In the genomic region with DNA sequence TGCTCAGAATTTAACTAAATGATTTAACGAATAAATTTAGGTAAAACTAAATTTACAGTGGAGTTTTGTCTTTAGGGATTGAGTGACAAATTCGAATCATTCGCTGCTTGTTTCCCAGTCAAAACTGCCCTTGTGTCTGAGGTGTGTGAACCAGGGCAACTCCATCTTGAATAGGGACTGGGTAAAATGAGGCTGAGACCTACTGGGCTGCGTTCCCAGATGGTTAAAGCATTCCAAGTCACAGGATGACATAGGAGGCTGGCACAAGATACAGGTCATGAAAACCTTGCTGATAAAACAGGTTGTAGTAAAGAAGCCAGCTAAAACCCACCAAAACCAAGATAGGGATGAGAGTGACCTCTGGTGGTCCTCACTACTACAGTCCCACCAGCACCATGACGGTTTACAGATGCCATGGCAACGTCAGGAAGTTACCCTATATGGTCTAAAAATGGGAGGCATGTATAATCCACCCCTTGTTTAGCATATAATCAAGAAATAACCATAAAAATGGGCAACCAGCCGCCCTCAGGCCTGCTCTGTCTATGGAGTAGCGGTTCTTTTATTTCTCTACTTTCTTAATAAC, we compare ENCODE assay signal across 12 cellular contexts. TPM values are rescaled to one million over a fixed set of nuclear protein-coding genes. Genes with fewer than 3 reads are reported as not detected.
DNase-seq lines count a peak whose midpoint lies in the region; ATAC-seq and TF ChIP-seq lines count a peak whose summit lies in the region.
"Had no signal": no experiment of that assay in that cellular context is flagged by ENCODE, and none has a peak within 500 bp of the region (broad histone marks: within the 10 kb centered on the region; RNA-seq: fewer than 3 reads in every experiment).

No MANE protein-coding gene starts in this region.

- no peak overlapping the region for H3K4me3 ChIP-seq in Karpas-422 (ENCODE audit: low read length)
- no peak overlapping the region for H3K4me3 ChIP-seq in tibial artery
- no peak overlapping the region for H3K4me3 ChIP-seq in testis
- H3K4me3 ChIP-seq: breast epithelium, suprapubic skin had no signal

- no peaks in the 10 kb centered on the region; the same call in 1 of the 2 replicates for H3K27me3 ChIP-seq in Karpas-422 (ENCODE audit: low read length)
- peaks cover 0 to 10% of the 10 kb centered on the region in 2 donors for H3K27me3 ChIP-seq in tibial artery
- no peaks in the 10 kb centered on the region for H3K27me3 ChIP-seq in testis
- H3K27me3 ChIP-seq: breast epithelium had no signal

- intact Hi-C loops in tibial artery (cut with DNase I; ENCODE audit: low total_unique reads) (no loop called here), testis (cut with DNase I; ENCODE audit: low total_unique reads) (no loop called here)

- TF ChIP-seq CTCF in brain (conservative IDR thresholded peaks at IDR 0.05) (peak; percentile 47 to 72), progenitor cell of endocrine pancreas (IDR thresholded peaks at IDR 0.05; ENCODE audit: unreplicated experiment) (peak; percentile 42), tibial artery (IDR thresholded peaks at IDR 0.05) (no peak), testis (IDR thresholded peaks at IDR 0.05) (no peak)

- H3K79me2 ChIP-seq in Karpas-422 (ENCODE audit: low read length): no peaks in the 10 kb centered on the region

- no peaks in the 10 kb centered on the region for H3K9me3 ChIP-seq in Karpas-422 (ENCODE audit: low read length)
- peaks cover 0 to under 1% (median 0%) of the 10 kb centered on the region in 3 donors for H3K9me3 ChIP-seq in tibial artery
- no peaks in the 10 kb centered on the region for H3K9me3 ChIP-seq in testis
- H3K9me3 ChIP-seq: suprapubic skin had no signal

- H3K4me2 ChIP-seq in Karpas-422 (ENCODE audit: low read depth, low read length, poor library complexity, severe bottlenecking): no peak overlapping the region

- no peaks in the 10 kb centered on the region for H3K36me3 ChIP-seq in Karpas-422 (ENCODE audit: insufficient read depth, low read length)
- H3K36me3 ChIP-seq in tibial artery: no peaks in the 10 kb centered on the region
- no peaks in the 10 kb centered on the region for H3K36me3 ChIP-seq in testis (ENCODE audit: low read depth, missing control alignments)
- H3K36me3 ChIP-seq: breast epithelium, suprapubic skin had no signal

- WGBS in testis, 2 donors: 81 to 85% methylated on average over 8 of the region's 8 CpGs

- DNase-seq in NCI-H1105 treated with DMSO at 0.1 percent for 48 hours (lab: John Stamatoyannopoulos, UW) (peak; percentile 32), NCI-H1105 (lab: John Stamatoyannopoulos, UW) (no peak), Karpas-422 (peak; percentile 72), progenitor cell of endocrine pancreas (ENCODE audit: low spot score, unreplicated experiment) (no peak), tibial artery (no peak), testis (no peak)
- DNase-seq: activated T-cell treated with anti-CD3 and anti-CD28 coated beads, Interleukin-2, amount 50 U/mL, for 4 hours; left colon had no signal

- no peak for TF ChIP-seq POLR2A in testis (IDR thresholded peaks at IDR 0.05)

- H3K9ac ChIP-seq in Karpas-422 (ENCODE audit: low read length): no peak overlapping the region

- H2AFZ ChIP-seq in Karpas-422 (ENCODE audit: low read length): no peak overlapping the region

- H4K20me1 ChIP-seq in Karpas-422 (ENCODE audit: insufficient read depth, low read depth, low read length): no peaks in the 10 kb centered on the region

- H3K27ac Mint-ChIP-seq in brain (peak overlapping the region in 2 of 5 experiments; percentile 41 to 68), progenitor cell of endocrine pancreas (no peak overlapping the region)
- H3K27ac Mint-ChIP-seq in activated T-helper 17 cell treated with anti-CD3 and anti-CD28 coated beads, Interleukin-2, amount 50 U/mL, for 72 hours: no peak overlapping the region

- H3K27me3 Mint-ChIP-seq in brain (peaks cover 15% of the 10 kb centered on the region), progenitor cell of endocrine pancreas (peaks cover 47% of the 10 kb centered on the region)
- H3K27me3 Mint-ChIP-seq in activated T-helper 17 cell treated with anti-CD3 and anti-CD28 coated beads, Interleukin-2, amount 50 U/mL, for 72 hours: peaks cover 38% of the 10 kb centered on the region

- H3K27ac ChIP-seq in Karpas-422 (ENCODE audit: low read length) (no peak overlapping the region), tibial artery (no peak overlapping the region), testis (no peak overlapping the region)
- H3K27ac ChIP-seq: breast epithelium, suprapubic skin had no signal

- no peaks in the 10 kb centered on the region for H3K9me2 ChIP-seq in Karpas-422 (replicated peaks; ENCODE audit: insufficient read depth, low read length)

- H3K36me3 Mint-ChIP-seq in brain: no peaks in the 10 kb centered on the region
- no peaks in the 10 kb centered on the region for H3K36me3 Mint-ChIP-seq in progenitor cell of endocrine pancreas (ENCODE audit: insufficient read depth)
- no peaks in the 10 kb centered on the region for H3K36me3 Mint-ChIP-seq in activated T-helper 17 cell treated with anti-CD3 and anti-CD28 coated beads, Interleukin-2, amount 50 U/mL, for 72 hours (ENCODE audit: low read depth)

- H3K9me3 Mint-ChIP-seq in brain (peaks cover 0 to 5% (median 2%) of the 10 kb centered on the region in 5 experiments), progenitor cell of endocrine pancreas (ENCODE audit: low read depth) (no peaks in the 10 kb centered on the region)
- H3K9me3 Mint-ChIP-seq in activated T-helper 17 cell treated with anti-CD3 and anti-CD28 coated beads, Interleukin-2, amount 50 U/mL, for 72 hours: no peaks in the 10 kb centered on the region
- H3K9me3 Mint-ChIP-seq: activated T-cell treated with anti-CD3 and anti-CD28 coated beads, Interleukin-2, amount 50 U/mL, for 4 hours had no signal

- H3K4me1 Mint-ChIP-seq in brain: peaks cover 34% of the 10 kb centered on the region
- no peaks in the 10 kb centered on the region for H3K4me1 Mint-ChIP-seq in progenitor cell of endocrine pancreas (ENCODE audit: low read depth)
- H3K4me1 Mint-ChIP-seq in activated T-helper 17 cell treated with anti-CD3 and anti-CD28 coated beads, Interleukin-2, amount 50 U/mL, for 72 hours: peaks cover 14% of the 10 kb centered on the region

- H3K4me1 ChIP-seq in Karpas-422 (ENCODE audit: low read length): peaks cover 22% of the 10 kb centered on the region
- H3K4me1 ChIP-seq in tibial artery: peaks cover 0 to 4% (median 2%) of the 10 kb centered on the region in 4 donors
- H3K4me1 ChIP-seq in testis: peaks cover under 1% of the 10 kb centered on the region
- H3K4me1 ChIP-seq: breast epithelium, suprapubic skin had no signal

- H3K4me3 Mint-ChIP-seq in brain (no peak overlapping the region), progenitor cell of endocrine pancreas (ENCODE audit: low read depth) (no peak overlapping the region)
- no peak overlapping the region for H3K4me3 Mint-ChIP-seq in activated T-helper 17 cell treated with anti-CD3 and anti-CD28 coated beads, Interleukin-2, amount 50 U/mL, for 72 hours
- H3K4me3 Mint-ChIP-seq: activated T-cell treated with anti-CD3 and anti-CD28 coated beads, Interleukin-2, amount 50 U/mL, for 4 hours had no signal

- no peak for ATAC-seq in activated T-helper 17 cell treated with anti-CD3 and anti-CD28 coated beads, Interleukin-2, amount 50 U/mL, for 72 hours (replicated peaks)
- ATAC-seq: activated T-cell treated with anti-CD3 and anti-CD28 coated beads, Interleukin-2, amount 50 U/mL, for 4 hours; left colon had no signal

RNA-seq across cellular contexts. Expression of a gene that starts 10.2 kb away (rescaled TPM):
- total RNA-seq in Karpas-422 (2014; rRNA removed; shearing (Covaris generic); ENCODE audit: low replicate concordance): 107 and 168 TPM in 2 replicates
- polyA plus RNA-seq in brain (ENCODE audit: insufficient read depth, low read depth, low replicate concordance) (52.5 TPM), testis (ENCODE audit: insufficient read depth, low read depth, low replicate concordance) (65.2 TPM)
- total RNA-seq in progenitor cell of endocrine pancreas (228 and 235 TPM in 2 replicates), testis (100 to 1,000 TPM; 132 to 180 TPM)
- total RNA-seq in activated T-helper 17 cell treated with anti-CD3 and anti-CD28 coated beads, Interleukin-2, amount 50 U/mL, for 72 hours: 100 to 1,000 TPM; 180 to 207 TPM

Comparison
In these comparisons a context has a peak if more than half of its experiments do, and no peak if none do; other contexts are left out.
1. DNase-seq: peak in NCI-H1105 treated with DMSO at 0.1 percent for 48 hours (single experiment) and Karpas-422 (single experiment); none in NCI-H1105 (single experiment), progenitor cell of endocrine pancreas (single experiment), tibial artery (0 of 2) and testis (single experiment).
2. CTCF ChIP-seq: peak in brain (2 of 2) and progenitor cell of endocrine pancreas (single experiment); none in tibial artery (0 of 2) and testis (0 of 3).